In genomic region chr2:241123816-241124536, GRCh38 we compare ENCODE assay signal across 10 cellular contexts. TPM values are rescaled to one million over a fixed set of nuclear protein-coding genes. Genes with fewer than 3 reads are reported as not detected.
DNase-seq lines count a peak whose midpoint lies in the region; ATAC-seq, FAIRE-seq and TF ChIP-seq lines count a peak whose summit lies in the region.
"Had no signal": no experiment of that assay in that cellular context is flagged by ENCODE, and none has a peak within 500 bp of the region (broad histone marks: within the 10 kb centered on the region; RNA-seq: fewer than 3 reads in every experiment).

No MANE protein-coding gene starts in this region.

- dilution Hi-C loops in keratinocyte (cut with MboI; ENCODE audit: extremely low pct_ligation_motif_present, low sequenced_read_pairs): no loop called here

- H3K4me3 Mint-ChIP-seq in stimulated activated memory B cell treated with anti-CD40 and anti-IgM and Interleukin-4, amounts not matched to agents 10 μg/mL and 1 μg/mL and 100 μg/mL, for 72 hours: peak overlapping the region; percentile 47

- no peaks in the 10 kb centered on the region for H3K9me1 ChIP-seq in keratinocyte (ENCODE audit: control insufficient read depth, extremely low read depth, insufficient read depth, low read length)

- no peaks in the 10 kb centered on the region for H3K79me2 ChIP-seq in keratinocyte (ENCODE audit: control insufficient read depth, insufficient read depth, low read length)

- H2AFZ ChIP-seq in keratinocyte (ENCODE audit: control insufficient read depth, low read length): peak overlapping the region; percentile 78

- peaks cover 0 to 4% of the 10 kb centered on the region in 2 experiments for H3K36me3 ChIP-seq in keratinocyte (ENCODE audit: control insufficient read depth in 2 of 2, extremely low read depth in 1 of 2, insufficient read depth in 2 of 2, low read length in 2 of 2)
- no peaks in the 10 kb centered on the region for H3K36me3 ChIP-seq in left ventricle myocardium inferior
- H3K36me3 ChIP-seq: adrenal gland had no signal

- peak; percentile 61 for DNase-seq in activated naive CD4-positive, alpha-beta T cell treated with Interleukin-2 at 50 U/mL for 16 hours
- DNase-seq in activated naive CD4-positive, alpha-beta T cell treated with anti-CD3 and anti-CD28 coated beads, Interleukin-2, amount 50 U/mL, for 72 hours (ENCODE audit: low spot score in 2 of 2): no peak
- peak; percentile 47 to 55 for DNase-seq in activated CD4-positive, alpha-beta T cell treated with anti-CD3 and anti-CD28 coated beads, Interleukin-2, amount 50 U/mL, for 48 hours
- DNase-seq in keratinocyte (ENCODE audit: low read depth, low spot score) (peak; percentile 15), DMS153 treated with DMSO at 0.1 percent for 48 hours (lab: John Stamatoyannopoulos, UW; ENCODE audit: unreplicated experiment) (no peak), cerebellum (ENCODE audit: low spot score) (no peak), left ventricle myocardium inferior (no peak)
- DNase-seq: NCI-H524 treated with DMSO at 0.1 percent for 48 hours had no signal

- no peaks in the 10 kb centered on the region for H4K20me1 ChIP-seq in keratinocyte (ENCODE audit: control insufficient read depth, extremely low read depth, insufficient read depth, low read length)

- H3K9me3 Mint-ChIP-seq in activated naive CD4-positive, alpha-beta T cell treated with anti-CD3 and anti-CD28 coated beads, Interleukin-2, amount 50 U/mL, for 72 hours: peaks cover 0 to 4% of the 10 kb centered on the region in 2 donors
- H3K9me3 Mint-ChIP-seq in stimulated activated memory B cell treated with anti-CD40 and anti-IgM and Interleukin-4, amounts not matched to agents 10 μg/mL and 1 μg/mL and 100 μg/mL, for 72 hours: peaks cover 9% of the 10 kb centered on the region

- peaks cover 44% of the 10 kb centered on the region for H3K4me1 Mint-ChIP-seq in stimulated activated memory B cell treated with anti-CD40 and anti-IgM and Interleukin-4, amounts not matched to agents 10 μg/mL and 1 μg/mL and 100 μg/mL, for 72 hours

- peak overlapping the region; percentile 39 for H3K9ac ChIP-seq in keratinocyte (ENCODE audit: control insufficient read depth, extremely low read depth, insufficient read depth, low read length)

- H3K27ac Mint-ChIP-seq in activated naive CD4-positive, alpha-beta T cell treated with anti-CD3 and anti-CD28 coated beads, Interleukin-2, amount 50 U/mL, for 72 hours: peak overlapping the region in 1 of 2 donors; percentile 53
- H3K27ac Mint-ChIP-seq in stimulated activated memory B cell treated with anti-CD40 and anti-IgM and Interleukin-4, amounts not matched to agents 10 μg/mL and 1 μg/mL and 100 μg/mL, for 72 hours: peak overlapping the region; percentile 100

- peak; percentile 7 to 11 (median 8) for TF ChIP-seq CTCF in keratinocyte (optimal IDR thresholded peaks at IDR 0.05 in 1 of 3, IDR thresholded peaks at IDR 0.05 in 1 of 3, conservative IDR thresholded peaks at IDR 0.05 in 1 of 3; ENCODE audit: extremely low read depth in 1 of 3, insufficient read depth in 2 of 3, low read length in 3 of 3)
- TF ChIP-seq CTCF in left ventricle myocardium inferior (IDR thresholded peaks at IDR 0.05; ENCODE audit: borderline replicate concordance): no peak

- H3K27me3 ChIP-seq in keratinocyte (ENCODE audit: control insufficient read depth, extremely low read depth, insufficient read depth, low read length): no peaks in the 10 kb centered on the region
- H3K27me3 ChIP-seq in left ventricle myocardium inferior (ENCODE audit: low read depth): no peaks in the 10 kb centered on the region
- H3K27me3 ChIP-seq: adrenal gland had no signal

- H3K36me3 Mint-ChIP-seq in activated naive CD4-positive, alpha-beta T cell treated with anti-CD3 and anti-CD28 coated beads, Interleukin-2, amount 50 U/mL, for 72 hours: peaks cover 8 to 32% of the 10 kb centered on the region in 2 donors
- H3K36me3 Mint-ChIP-seq in stimulated activated memory B cell treated with anti-CD40 and anti-IgM and Interleukin-4, amounts not matched to agents 10 μg/mL and 1 μg/mL and 100 μg/mL, for 72 hours: peaks cover 79% of the 10 kb centered on the region

- H3K9me3 ChIP-seq in keratinocyte (ENCODE audit: control insufficient read depth, low read depth, low read length) (no peaks in the 10 kb centered on the region), left ventricle myocardium inferior (replicated peaks) (no peaks in the 10 kb centered on the region)
- H3K9me3 ChIP-seq: adrenal gland had no signal

- no peak overlapping the region for H3K4me3 ChIP-seq in keratinocyte (ENCODE audit: control insufficient read depth in 2 of 3, extremely low read depth in 1 of 3, insufficient read depth in 2 of 3, low read depth in 1 of 3, low read length in 3 of 3)
- no peak overlapping the region for H3K4me3 ChIP-seq in left ventricle myocardium inferior
- H3K4me3 ChIP-seq: adrenal gland had no signal

- FAIRE-seq in keratinocyte (lab: Jason Lieb, UNC): peak; percentile 83

- peaks cover 8% of the 10 kb centered on the region for H3K4me1 ChIP-seq in keratinocyte (ENCODE audit: control insufficient read depth, extremely low read depth, insufficient read depth, low read length)
- H3K4me1 ChIP-seq in left ventricle myocardium inferior: no peaks in the 10 kb centered on the region
- H3K4me1 ChIP-seq: adrenal gland had no signal

- ATAC-seq in activated naive CD4-positive, alpha-beta T cell treated with anti-CD3 and anti-CD28 coated beads, Interleukin-2, amount 50 U/mL, for 72 hours: no peak
- peak; percentile 25 for ATAC-seq in stimulated activated memory B cell treated with anti-CD40 and anti-IgM and Interleukin-4, amounts not matched to agents 10 μg/mL and 1 μg/mL and 100 μg/mL, for 72 hours

- intact Hi-C loops in left ventricle myocardium inferior (cut with micrococcal nuclease): no loop called here

- no peaks in the 10 kb centered on the region for H3K27me3 Mint-ChIP-seq in stimulated activated memory B cell treated with anti-CD40 and anti-IgM and Interleukin-4, amounts not matched to agents 10 μg/mL and 1 μg/mL and 100 μg/mL, for 72 hours

- H3K27ac ChIP-seq in keratinocyte (ENCODE audit: control insufficient read depth, insufficient read depth, low read length) (peak overlapping the region; percentile 8), left ventricle myocardium inferior (replicated peaks) (no peak overlapping the region)
- H3K27ac ChIP-seq: adrenal gland had no signal

- H3K4me2 ChIP-seq in keratinocyte (ENCODE audit: control insufficient read depth, extremely low read depth, insufficient read depth, low read depth, low read length): peak overlapping the region; percentile 17

RNA-seq across cellular contexts. Expression of gene MTERF4, which starts 21.9 kb away (rescaled TPM):
- 10 to 100 TPM; 37.8 to 47.1 TPM for total RNA-seq in activated naive CD4-positive, alpha-beta T cell treated with anti-CD3 and anti-CD28 coated beads, Interleukin-2, amount 50 U/mL, for 72 hours
- 25.8 to 29.9 TPM (median 28.5 TPM) in 3 replicates for polyA plus RNA-seq in keratinocyte
- polyA plus RNA-seq in keratinocyte (2011; ENCODE audit: low read depth): 30.8 TPM
- polyA plus RNA-seq in keratinocyte (2011; cell fraction: cytosol; rRNA removed): 15.9 and 19.0 TPM in 2 replicates
- 51.1 and 63.6 TPM in 2 replicates for polyA plus RNA-seq in keratinocyte (2011; cell fraction: nucleus; rRNA removed)
- polyA plus RNA-seq in keratinocyte (2012; ENCODE audit: low replicate concordance): 18.8 and 19.4 TPM in 2 replicates
- 13.3 to 26.8 TPM (median 20.0 TPM) in 3 replicates for polyA minus RNA-seq in keratinocyte
- polyA minus RNA-seq in keratinocyte (2011; cell fraction: cytosol; rRNA and poly(A)+ RNA removed): 6.9 TPM
- polyA minus RNA-seq in keratinocyte (2011; cell fraction: nucleus; rRNA and poly(A)+ RNA removed): 12.1 and 22.8 TPM in 2 replicates
- 64.7 TPM for total RNA-seq in cerebellum
- 19.5 TPM for total RNA-seq in left ventricle myocardium inferior

RNA-seq across cellular contexts. Expression of gene PASK, which starts 25.3 kb away (rescaled TPM):
- 10 to 100 TPM; 67.6 to 95.3 TPM for total RNA-seq in activated naive CD4-positive, alpha-beta T cell treated with anti-CD3 and anti-CD28 coated beads, Interleukin-2, amount 50 U/mL, for 72 hours
- 3.0 to 4.3 TPM (median 3.7 TPM) in 3 replicates for polyA plus RNA-seq in keratinocyte
- polyA plus RNA-seq in keratinocyte (2011; ENCODE audit: low read depth): 4.1 TPM
- polyA plus RNA-seq in keratinocyte (2011; cell fraction: cytosol; rRNA removed): 0.73 and 1.2 TPM in 2 replicates
- polyA plus RNA-seq in keratinocyte (2011; cell fraction: nucleus; rRNA removed): 11.8 and 12.7 TPM in 2 replicates
- 3.0 and 3.1 TPM in 2 replicates for polyA plus RNA-seq in keratinocyte (2012; ENCODE audit: low replicate concordance)
- 4.6 to 23.2 TPM (median 6.3 TPM) in 3 replicates for polyA minus RNA-seq in keratinocyte
- 2.9 TPM for polyA minus RNA-seq in keratinocyte (2011; cell fraction: cytosol; rRNA and poly(A)+ RNA removed)
- polyA minus RNA-seq in keratinocyte (2011; cell fraction: nucleus; rRNA and poly(A)+ RNA removed): 6.1 and 6.2 TPM in 2 replicates
- 17.0 TPM for total RNA-seq in cerebellum
- total RNA-seq in left ventricle myocardium inferior: 3.4 TPM

RNA-seq across cellular contexts. Expression of gene PPP1R7, which starts 26.3 kb away (rescaled TPM):
- 10 to 100 TPM; 81.6 to 98.9 TPM for total RNA-seq in activated naive CD4-positive, alpha-beta T cell treated with anti-CD3 and anti-CD28 coated beads, Interleukin-2, amount 50 U/mL, for 72 hours
- 53.4 to 88.2 TPM (median 84.9 TPM) in 3 replicates for polyA plus RNA-seq in keratinocyte
- polyA plus RNA-seq in keratinocyte (2011; ENCODE audit: low read depth): 368 TPM
- 59.6 and 99.8 TPM in 2 replicates for polyA plus RNA-seq in keratinocyte (2011; cell fraction: cytosol; rRNA removed)
- 43.0 and 61.8 TPM in 2 replicates for polyA plus RNA-seq in keratinocyte (2011; cell fraction: nucleus; rRNA removed)
- 93.8 and 98.6 TPM in 2 replicates for polyA plus RNA-seq in keratinocyte (2012; ENCODE audit: low replicate concordance)
- polyA minus RNA-seq in keratinocyte: 19.7 to 40.9 TPM (median 40.5 TPM) in 3 replicates
- 80.0 TPM for polyA minus RNA-seq in keratinocyte (2011; cell fraction: cytosol; rRNA and poly(A)+ RNA removed)
- polyA minus RNA-seq in keratinocyte (2011; cell fraction: nucleus; rRNA and poly(A)+ RNA removed): 20.7 and 33.9 TPM in 2 replicates
- total RNA-seq in cerebellum (23.1 TPM), left ventricle myocardium inferior (61.5 TPM)

Comparison
In these comparisons a context has a peak if more than half of its experiments do, and no peak if none do; other contexts are left out.
1. DNase-seq: peak in activated naive CD4-positive, alpha-beta T cell treated with Interleukin-2 at 50 U/mL for 16 hours (single experiment), activated CD4-positive, alpha-beta T cell treated with anti-CD3 and anti-CD28 coated beads, Interleukin-2, amount 50 U/mL, for 48 hours (2 of 2) and keratinocyte (single experiment); none in activated naive CD4-positive, alpha-beta T cell treated with anti-CD3 and anti-CD28 coated beads, Interleukin-2, amount 50 U/mL, for 72 hours (0 of 2), DMS153 treated with DMSO at 0.1 percent for 48 hours (single experiment), cerebellum (single experiment) and left ventricle myocardium inferior (single experiment).